31 cellular contexts compared by ENCODE assay signal in genomic region chr5:124619121-124619520, GRCh38.
"Had no signal": no experiment of that assay in that cellular context is flagged by ENCODE, and none has a peak within 500 bp of the region (broad histone marks: within the 10 kb centered on the region; RNA-seq: fewer than 3 reads in every experiment).

No MANE protein-coding gene starts in this region.

- H3K79me2 ChIP-seq: hepatocyte had no signal

- H3K4me2 ChIP-seq: hepatocyte had no signal

- H3K27ac ChIP-seq: ascending aorta, breast epithelium, cardiac muscle cell, colonic mucosa, dorsolateral prefrontal cortex, esophagus muscularis mucosa, foreskin keratinocyte, gastrocnemius medialis, heart right ventricle, hepatocyte had no signal

- H3K36me3 ChIP-seq: ascending aorta, breast epithelium, cardiac muscle cell, colonic mucosa, esophagus muscularis mucosa, gastrocnemius medialis, heart right ventricle had no signal

- H3K27me3 ChIP-seq: ascending aorta, breast epithelium, cardiac muscle cell, colonic mucosa, dorsolateral prefrontal cortex, esophagus muscularis mucosa, foreskin keratinocyte, gastrocnemius medialis, heart right ventricle, hepatocyte had no signal

- ATAC-seq: activated CD4-positive, alpha-beta T cell treated with anti-CD3 and anti-CD28 coated beads for 36 hours; activated CD8-positive, alpha-beta memory T cell treated with anti-CD3 and anti-CD28 coated beads, Interleukin-2, amount 10 ng/mL, durations not matched to agents 7 days and 5 days; activated CD8-positive, alpha-beta T cell treated with anti-CD3 and anti-CD28 coated beads, Interleukin-2, amount 10 ng/mL, durations not matched to agents 7 days and 5 days; activated naive CD4-positive, alpha-beta T cell treated with anti-CD3 and anti-CD28 coated beads, Interleukin-2, amount 50 U/mL, for 72 hours; activated T-helper 17 cell treated with anti-CD3 and anti-CD28 coated beads, Interleukin-2, amount 50 U/mL, for 72 hours; foreskin keratinocyte; gastrocnemius medialis; heart right ventricle had no signal

- H3K9me3 ChIP-seq: ascending aorta, breast epithelium, colonic mucosa, esophagus muscularis mucosa, gastrocnemius medialis, heart right ventricle had no signal

- DNase-seq: activated CD4-positive, alpha-beta memory T cell treated with anti-CD3 and anti-CD28 coated beads for 36 hours; activated CD4-positive, alpha-beta T cell treated with anti-CD3 and anti-CD28 coated beads for 36 hours; activated CD4-positive, alpha-beta T cell treated with anti-CD3 and anti-CD28 coated beads, Interleukin-2, amount 10 ng/mL, durations not matched to agents 24 days and 14 days; activated CD4-positive, CD25-positive, alpha-beta regulatory T cell; activated CD4-positive, CD25-positive, alpha-beta regulatory T cell treated with anti-CD3 and anti-CD28 coated beads, Interleukin-2, amount 50 U/mL, for 72 hours; activated CD8-positive, alpha-beta memory T cell treated with anti-CD3 and anti-CD28 coated beads, Interleukin-2, amount 10 ng/mL, durations not matched to agents 7 days and 5 days; activated CD8-positive, alpha-beta memory T cell treated with anti-CD3 and anti-CD28 coated beads, Interleukin-2, amount 50 U/mL, for 4 hours; activated CD8-positive, alpha-beta T cell treated with anti-CD3 and anti-CD28 coated beads, Interleukin-2, amount 10 ng/mL, durations not matched to agents 7 days and 5 days; activated effector memory CD4-positive, alpha-beta T cell treated with anti-CD3 and anti-CD28 coated beads, Interleukin-2, amount 50 U/mL, for 16 hours; activated naive CD4-positive, alpha-beta T cell treated with anti-CD3 and anti-CD28 coated beads, Interleukin-2, amount 10 ng/mL, durations not matched to agents 7 days and 5 days; activated naive CD8-positive, alpha-beta T cell treated with anti-CD3 and anti-CD28 coated beads, Interleukin-2, amount 10 ng/mL, durations not matched to agents 7 days and 5 days; activated T-cell treated with anti-CD3 and anti-CD28 coated beads, Interleukin-2, amount 50 U/mL, for 24 hours; central memory CD4-positive, alpha-beta T cell; cerebellar nuclear complex; colonic mucosa; dorsolateral prefrontal cortex; effector memory CD4-positive, alpha-beta T cell; endodermal cell; erythroblast; foreskin keratinocyte; gastrocnemius medialis; glutamatergic neuron; heart right ventricle; T-helper 2 cell had no signal

- H2AFZ ChIP-seq: hepatocyte had no signal

- H3K4me1 ChIP-seq: ascending aorta, breast epithelium, colonic mucosa, esophagus muscularis mucosa, foreskin keratinocyte, gastrocnemius medialis, heart right ventricle had no signal

- H3K4me3 ChIP-seq: ascending aorta, breast epithelium, cardiac muscle cell, colonic mucosa, dorsolateral prefrontal cortex, esophagus muscularis mucosa, gastrocnemius medialis, heart right ventricle, hepatocyte had no signal
